ENCODE assay signal across 8 cellular contexts in genomic region chr4:41360911-41361830, GRCh38.
DNase-seq lines count a peak whose midpoint lies in the region; ATAC-seq and TF ChIP-seq lines count a peak whose summit lies in the region.

No MANE protein-coding gene starts in this region.

- TF ChIP-seq CTCF in C4-2B (conservative IDR thresholded peaks at IDR 0.05) (0 out of 2 replicates have a peak, but pooled peaks have one; percentile 4), KMS-11 (conservative IDR thresholded peaks at IDR 0.05; ENCODE audit: low read depth, low read length) (no peak), brain microvascular endothelial cell (IDR thresholded peaks at IDR 0.05; ENCODE audit: low read depth, low read length, missing control alignments) (no peak)

- H3K4me3 Mint-ChIP-seq in activated T-helper 17 cell treated with anti-CD3 and anti-CD28 coated beads, Interleukin-2, amount 50 U/mL, for 72 hours, result no peak overlapping the region

- peak overlapping the region; percentile 100 for H3K27ac ChIP-seq in C4-2B
- no peak overlapping the region for H3K27ac ChIP-seq in KMS-11
- H3K27ac ChIP-seq in brain microvascular endothelial cell, result no peak overlapping the region
- H3K27ac ChIP-seq in skeletal muscle tissue (ENCODE audit: low read depth, low read length), result peak overlapping the region; percentile 74

- no peaks in the 10 kb centered on the region for H4K20me1 ChIP-seq in KMS-11 (ENCODE audit: insufficient read depth)

- no peaks in the 10 kb centered on the region for H3K27me3 ChIP-seq in KMS-11 (ENCODE audit: insufficient read depth, low read depth)
- H3K27me3 ChIP-seq in brain microvascular endothelial cell (replicated peaks), result peaks cover 32% of the 10 kb centered on the region
- no peaks in the 10 kb centered on the region for H3K27me3 ChIP-seq in skeletal muscle tissue (ENCODE audit: control insufficient read depth in 3 of 3, insufficient read depth in 3 of 3, low read length in 3 of 3)

- ATAC-seq in HG02970 (IDR thresholded peaks at IDR 0.05; ENCODE audit: low FRiP score, unreplicated experiment), result no peak
- no peak for ATAC-seq in activated T-helper 17 cell treated with anti-CD3 and anti-CD28 coated beads, Interleukin-2, amount 50 U/mL, for 72 hours (replicated peaks)

- no peak overlapping the region for H3K27ac Mint-ChIP-seq in activated T-helper 17 cell treated with anti-CD3 and anti-CD28 coated beads, Interleukin-2, amount 50 U/mL, for 72 hours

- H3K79me2 ChIP-seq in KMS-11 (ENCODE audit: insufficient read depth, low read depth), result no peaks in the 10 kb centered on the region

- no peaks in the 10 kb centered on the region for H3K4me1 Mint-ChIP-seq in activated T-helper 17 cell treated with anti-CD3 and anti-CD28 coated beads, Interleukin-2, amount 50 U/mL, for 72 hours

- H3K4me2 ChIP-seq in KMS-11, result 0 out of 2 replicates have a peak overlapping the region, but pooled peaks have one; percentile 21

- H3K27me3 Mint-ChIP-seq in activated T-helper 17 cell treated with anti-CD3 and anti-CD28 coated beads, Interleukin-2, amount 50 U/mL, for 72 hours, result peaks cover 44% of the 10 kb centered on the region

- H3K4me3 ChIP-seq in KMS-11 (IDR thresholded peaks at IDR 0.05; ENCODE audit: insufficient read depth, low read depth, low read length) (no peak overlapping the region), brain microvascular endothelial cell (ENCODE audit: low read depth, low read length) (peak overlapping the region; percentile 57), skeletal muscle tissue (ENCODE audit: low read length in 3 of 3) (peak overlapping the region; percentile 85 to 93 (median 92))

- DNase-seq in brain microvascular endothelial cell (no peak), inferior parietal cortex (ENCODE audit: extremely low spot score) (peak; percentile 41), SHP77 treated with DMSO at 0.1 percent for 48 hours (lab: John Stamatoyannopoulos, UW) (no peak)

- H3K9ac ChIP-seq in KMS-11, result no peak overlapping the region
- peak overlapping the region; percentile 88 to 95 (median 94) for H3K9ac ChIP-seq in skeletal muscle tissue (ENCODE audit: low read depth in 1 of 3, low read length in 3 of 3)

- H3K36me3 ChIP-seq in KMS-11 (ENCODE audit: insufficient read depth) (no peaks in the 10 kb centered on the region), brain microvascular endothelial cell (replicated peaks) (no peaks in the 10 kb centered on the region), skeletal muscle tissue (ENCODE audit: control insufficient read depth in 3 of 3, insufficient read depth in 3 of 3, low read length in 3 of 3) (peaks cover 0 to 2% (median 2%) of the 10 kb centered on the region in 3 donors)

- H3K4me1 ChIP-seq in KMS-11 (ENCODE audit: low read depth, poor library complexity, severe bottlenecking) (no peaks in the 10 kb centered on the region), skeletal muscle tissue (ENCODE audit: control insufficient read depth in 3 of 3, insufficient read depth in 3 of 3, low read length in 3 of 3) (peaks cover 36 to 43% (median 37%) of the 10 kb centered on the region in 3 donors)

- H3K36me3 Mint-ChIP-seq in activated T-helper 17 cell treated with anti-CD3 and anti-CD28 coated beads, Interleukin-2, amount 50 U/mL, for 72 hours (ENCODE audit: low read depth), result no peaks in the 10 kb centered on the region

- peak overlapping the region; percentile 73; the same call in 1 of the 2 replicates for H2AFZ ChIP-seq in KMS-11 (ENCODE audit: low read depth)

- H3K9me3 Mint-ChIP-seq in activated T-helper 17 cell treated with anti-CD3 and anti-CD28 coated beads, Interleukin-2, amount 50 U/mL, for 72 hours, result no peaks in the 10 kb centered on the region

- H3K9me3 ChIP-seq in skeletal muscle tissue (ENCODE audit: control insufficient read depth in 3 of 3, low read length in 3 of 3), result no peaks in the 10 kb centered on the region

- in situ Hi-C loops in brain microvascular endothelial cell (cut with HindIII; ENCODE audit: low pct_ligation_motif_present, low sequenced_read_pairs), result no loop called here

Comparison
In these comparisons a context has a peak if more than half of its experiments do, and no peak if none do; other contexts are left out.
1. H3K27ac ChIP-seq: peak in C4-2B (single experiment) and skeletal muscle tissue (single experiment); none in KMS-11 (single experiment) and brain microvascular endothelial cell (single experiment).